Comparison of ENCODE assay signal across 8 cellular contexts in genomic region chr14:71321556-71322315, GRCh38. TPM values are rescaled to one million over a fixed set of nuclear protein-coding genes. Genes with fewer than 3 reads are reported as not detected.
DNase-seq lines count a peak whose midpoint lies in the region; ATAC-seq, FAIRE-seq and TF ChIP-seq lines count a peak whose summit lies in the region.

No MANE protein-coding gene starts in this region.

- H2AFZ ChIP-seq in DND-41 (ENCODE audit: low read depth, low read length) (peak overlapping the region; percentile 81), Karpas-422 (ENCODE audit: low read length) (peak overlapping the region; percentile 82; the same call in 1 of the 2 replicates), endothelial cell of umbilical vein (ENCODE audit: low read depth, low read length) (peak overlapping the region; percentile 95)

- H3K27me3 ChIP-seq in DND-41 (ENCODE audit: insufficient read depth, low read length, poor library complexity) (no peaks in the 10 kb centered on the region), Karpas-422 (ENCODE audit: low read length) (no peaks in the 10 kb centered on the region; the same call in none of the 2 replicates), endothelial cell of umbilical vein (ENCODE audit: control insufficient read depth in 2 of 2, insufficient read depth in 2 of 2, low read length in 2 of 2) (no peaks in the 10 kb centered on the region), muscle layer of colon (ENCODE audit: control insufficient read depth in 1 of 2, insufficient read depth in 2 of 2, low read length in 2 of 2) (no peaks in the 10 kb centered on the region)

- peak overlapping the region; percentile 92 for H3K9ac ChIP-seq in DND-41 (ENCODE audit: low read depth, low read length)
- H3K9ac ChIP-seq in Karpas-422 (ENCODE audit: low read length), result peak overlapping the region; percentile 84
- peak overlapping the region; percentile 69 for H3K9ac ChIP-seq in endothelial cell of umbilical vein (replicated peaks; ENCODE audit: extremely low read depth, insufficient read depth, low read length)
- peak overlapping the region; percentile 83 for H3K9ac ChIP-seq in muscle layer of colon (ENCODE audit: low read length)

- H3K9me2 ChIP-seq in Karpas-422 (replicated peaks; ENCODE audit: insufficient read depth, low read length), result no peaks in the 10 kb centered on the region

- FAIRE-seq in endothelial cell of umbilical vein (lab: Jason Lieb, UNC), result peak; percentile 88
- no peak for FAIRE-seq in frontal cortex (lab: Jason Lieb, UNC)

- TF ChIP-seq CTCF in DND-41 (IDR thresholded peaks at IDR 0.05; ENCODE audit: borderline replicate concordance, extremely low read depth, low read length, poor library complexity, severe bottlenecking), result no peak
- no peak for TF ChIP-seq CTCF in endothelial cell of umbilical vein (IDR thresholded peaks at IDR 0.05; ENCODE audit: extremely low read depth in 1 of 2, insufficient read depth in 1 of 2, low read depth in 1 of 2, low read length in 2 of 2)

- CTCF ChIA-PET in endothelial cell of umbilical vein (lab: Charles Lee), result interaction anchor here (0.8 to 2.6 kb wide), 21 partner anchors 12 to 533 kb away, joined by 3 to 37 read pairs (median 4); no protein-coding TSS in a partner anchor

- ATAC-seq in DND-41 (ENCODE audit: insufficient read depth, low read depth) (no peak), SK-N-SH treated with all-trans-retinoic acid at 6 μM for 48 hours (peak; percentile 12)

- H3K4me2 ChIP-seq in DND-41 (ENCODE audit: insufficient read depth, low read length) (peak overlapping the region; percentile 91), Karpas-422 (ENCODE audit: low read depth, low read length, poor library complexity, severe bottlenecking) (peak overlapping the region; percentile 76), endothelial cell of umbilical vein (ENCODE audit: insufficient read depth, low read length) (peak overlapping the region; percentile 96)

- H3K4me3 ChIP-seq in DND-41 (ENCODE audit: low read depth in 1 of 2, low read length in 2 of 2), result peak overlapping the region; percentile 76 to 86; a peak in 3 of 4 replicates
- H3K4me3 ChIP-seq in Karpas-422 (ENCODE audit: low read length), result peak overlapping the region; percentile 82
- H3K4me3 ChIP-seq in endothelial cell of umbilical vein (replicated peaks in 1 of 3; ENCODE audit: insufficient read depth in 1 of 3, low read depth in 1 of 3, low read length in 3 of 3), result peak overlapping the region; percentile 78 to 94 (median 89)
- H3K4me3 ChIP-seq in muscle layer of colon (ENCODE audit: low read depth in 1 of 2, low read length in 2 of 2), result peak overlapping the region; percentile 89 to 92

- no peak for TF ChIP-seq POLR2A in endothelial cell of umbilical vein (IDR thresholded peaks at IDR 0.05; ENCODE audit: low read depth, low read length)

- H3K27ac ChIP-seq in DND-41 (ENCODE audit: low read length) (peak overlapping the region; percentile 85), Karpas-422 (ENCODE audit: low read length) (no peak overlapping the region), endothelial cell of umbilical vein (ENCODE audit: insufficient read depth, low read depth, low read length) (peak overlapping the region; percentile 74), muscle layer of colon (ENCODE audit: low read depth, low read length) (peak overlapping the region; percentile 97)

- POLR2A ChIA-PET in endothelial cell of umbilical vein (lab: Charles Lee), result no interaction called here

- H3K4me1 ChIP-seq in DND-41 (ENCODE audit: insufficient read depth, low read length), result peaks cover 59% of the 10 kb centered on the region
- peaks cover 42% of the 10 kb centered on the region for H3K4me1 ChIP-seq in Karpas-422 (ENCODE audit: low read length)
- H3K4me1 ChIP-seq in endothelial cell of umbilical vein (ENCODE audit: control insufficient read depth, extremely low read depth, insufficient read depth, low read length), result peaks cover 11% of the 10 kb centered on the region
- peaks cover 33% of the 10 kb centered on the region for H3K4me1 ChIP-seq in muscle layer of colon (ENCODE audit: insufficient read depth, low read length)

- DNase-seq in DND-41 (no peak), Karpas-422 (peak; percentile 44), endothelial cell of umbilical vein (ENCODE audit: low read depth, low spot score) (peak; percentile 62), frontal cortex (ENCODE audit: low spot score in 2 of 2) (no peak)
- no peak for DNase-seq in activated effector memory CD4-positive, alpha-beta T cell treated with anti-CD3 and anti-CD28 coated beads, Interleukin-2, amount 50 U/mL, for 16 hours
- DNase-seq in stimulated activated CD4-positive, alpha-beta T cell treated with anti-CD3 and anti-CD28 coated beads, Interleukin-4, amount 100 ng/mL, for 1 hour, result no peak

- TSS peak; percentile 80 for BruUV-seq in endothelial cell of umbilical vein (replicated peaks; lab: Mats Ljungman, UMichigan)

- H3K9me3 ChIP-seq in DND-41 (ENCODE audit: insufficient read depth, low read length, severe bottlenecking) (no peaks in the 10 kb centered on the region), Karpas-422 (ENCODE audit: low read length) (no peaks in the 10 kb centered on the region), endothelial cell of umbilical vein (replicated peaks; ENCODE audit: control insufficient read depth, insufficient read depth, low read length) (no peaks in the 10 kb centered on the region), muscle layer of colon (ENCODE audit: low read length) (no peaks in the 10 kb centered on the region)

- intact Hi-C loops in endothelial cell of umbilical vein (cut with micrococcal nuclease), result loop anchor here (1.0 to 10.0 kb wide), 8 partner anchors 31 to 399 kb away; no protein-coding TSS in a partner anchor

- no peaks in the 10 kb centered on the region for H3K9me1 ChIP-seq in endothelial cell of umbilical vein (replicated peaks; ENCODE audit: control insufficient read depth, extremely low read depth, insufficient read depth, low read length)

- dilution Hi-C loops in endothelial cell of umbilical vein (cut with MboI; ENCODE audit: extremely low pct_ligation_motif_present, low sequenced_read_pairs), result no loop called here

- H4K20me1 ChIP-seq in DND-41 (ENCODE audit: insufficient read depth, low read length) (peaks cover 8% of the 10 kb centered on the region; the same call in 1 of the 2 replicates), Karpas-422 (ENCODE audit: insufficient read depth, low read depth, low read length) (peaks cover 24% of the 10 kb centered on the region; the same call in 1 of the 2 replicates), endothelial cell of umbilical vein (replicated peaks; ENCODE audit: control insufficient read depth, extremely low read depth, insufficient read depth, low read length) (peaks cover 2% of the 10 kb centered on the region)

- H3K79me2 ChIP-seq in DND-41 (ENCODE audit: insufficient read depth, low read length) (peaks cover 57% of the 10 kb centered on the region), Karpas-422 (ENCODE audit: low read length) (no peaks in the 10 kb centered on the region), endothelial cell of umbilical vein (ENCODE audit: control insufficient read depth, insufficient read depth, low read length) (no peaks in the 10 kb centered on the region)

- H3K36me3 ChIP-seq in DND-41 (ENCODE audit: insufficient read depth, low read length) (no peaks in the 10 kb centered on the region; the same call in 1 of the 2 replicates), Karpas-422 (ENCODE audit: insufficient read depth, low read length) (no peaks in the 10 kb centered on the region), endothelial cell of umbilical vein (ENCODE audit: control insufficient read depth in 2 of 2, extremely low read depth in 1 of 2, insufficient read depth in 2 of 2, low read length in 2 of 2) (no peaks in the 10 kb centered on the region), muscle layer of colon (ENCODE audit: insufficient read depth, low read length) (no peaks in the 10 kb centered on the region)

TF ChIP-seq in SK-N-SH treated with all-trans-retinoic acid at 6 μM for 48 hours, 23 proteins besides CTCF, POLR2A, EP300 and RAD21 (continues in another document):
- TF ChIP-seq ZFP3 (CRISPR knock-in tag; IDR thresholded peaks at IDR 0.05), result no peak

TF ChIP-seq in endothelial cell of umbilical vein, 7 proteins besides CTCF, POLR2A, EP300 and RAD21:
- TF ChIP-seq MAX (IDR thresholded peaks at IDR 0.05; ENCODE audit: insufficient read depth, insufficient read length), result no peak
- TF ChIP-seq JUN (IDR thresholded peaks at IDR 0.05; ENCODE audit: borderline replicate concordance, insufficient read depth, insufficient read length, low read depth), result no peak
- TF ChIP-seq EZH2 (IDR thresholded peaks at IDR 0.05; ENCODE audit: borderline replicate concordance, low read depth, low read length, severe bottlenecking), result no peak
- TF ChIP-seq FOS (IDR thresholded peaks at IDR 0.05; ENCODE audit: borderline replicate concordance, insufficient read depth, low read length), result peak; percentile 26

RNA-seq across cellular contexts. Expression of gene SIPA1L1, which starts 1.5 kb away (rescaled TPM):
- 3.9 and 7.8 TPM in 2 replicates for total RNA-seq in Karpas-422 (2014; rRNA removed; shearing (Covaris generic); ENCODE audit: low replicate concordance)
- total RNA-seq in endothelial cell of umbilical vein (26.6 and 28.5 TPM in 2 replicates), frontal cortex (15.5 TPM)
- polyA plus RNA-seq in endothelial cell of umbilical vein, result 11.4 and 13.3 TPM in 2 replicates
- polyA plus RNA-seq in endothelial cell of umbilical vein (2011; cell fraction: cytosol; rRNA removed), result 13.6 and 13.7 TPM in 2 replicates
- 38.6 and 40.2 TPM in 2 replicates for polyA plus RNA-seq in endothelial cell of umbilical vein (2011; cell fraction: nucleus; rRNA removed)
- 11.9 and 22.6 TPM in 2 replicates for polyA plus RNA-seq in endothelial cell of umbilical vein (2012)
- polyA minus RNA-seq in endothelial cell of umbilical vein, result 24.3 and 28.2 TPM in 2 replicates
- 92.7 TPM for polyA minus RNA-seq in endothelial cell of umbilical vein (2011; cell fraction: cytosol; rRNA and poly(A)+ RNA removed)
- polyA minus RNA-seq in endothelial cell of umbilical vein (2011; cell fraction: nucleus; rRNA and poly(A)+ RNA removed), result 39.8 and 54.1 TPM in 2 replicates

Comparison
In these comparisons a context has a peak if more than half of its experiments do, and no peak if none do; other contexts are left out.
1. DNase-seq: peak in Karpas-422 (single experiment) and endothelial cell of umbilical vein (single experiment); none in DND-41 (single experiment), frontal cortex (0 of 2), activated effector memory CD4-positive, alpha-beta T cell treated with anti-CD3 and anti-CD28 coated beads, Interleukin-2, amount 50 U/mL, for 16 hours (single experiment) and stimulated activated CD4-positive, alpha-beta T cell treated with anti-CD3 and anti-CD28 coated beads, Interleukin-4, amount 100 ng/mL, for 1 hour (single experiment).
2. Peak in every context shown above with its lines, with median percentiles within 50 percentile points of each other: H2AFZ ChIP-seq, H3K4me2 ChIP-seq, H3K4me3 ChIP-seq and H3K9ac ChIP-seq.